ENCODE assay signal across 8 cellular contexts in the genomic region with DNA sequence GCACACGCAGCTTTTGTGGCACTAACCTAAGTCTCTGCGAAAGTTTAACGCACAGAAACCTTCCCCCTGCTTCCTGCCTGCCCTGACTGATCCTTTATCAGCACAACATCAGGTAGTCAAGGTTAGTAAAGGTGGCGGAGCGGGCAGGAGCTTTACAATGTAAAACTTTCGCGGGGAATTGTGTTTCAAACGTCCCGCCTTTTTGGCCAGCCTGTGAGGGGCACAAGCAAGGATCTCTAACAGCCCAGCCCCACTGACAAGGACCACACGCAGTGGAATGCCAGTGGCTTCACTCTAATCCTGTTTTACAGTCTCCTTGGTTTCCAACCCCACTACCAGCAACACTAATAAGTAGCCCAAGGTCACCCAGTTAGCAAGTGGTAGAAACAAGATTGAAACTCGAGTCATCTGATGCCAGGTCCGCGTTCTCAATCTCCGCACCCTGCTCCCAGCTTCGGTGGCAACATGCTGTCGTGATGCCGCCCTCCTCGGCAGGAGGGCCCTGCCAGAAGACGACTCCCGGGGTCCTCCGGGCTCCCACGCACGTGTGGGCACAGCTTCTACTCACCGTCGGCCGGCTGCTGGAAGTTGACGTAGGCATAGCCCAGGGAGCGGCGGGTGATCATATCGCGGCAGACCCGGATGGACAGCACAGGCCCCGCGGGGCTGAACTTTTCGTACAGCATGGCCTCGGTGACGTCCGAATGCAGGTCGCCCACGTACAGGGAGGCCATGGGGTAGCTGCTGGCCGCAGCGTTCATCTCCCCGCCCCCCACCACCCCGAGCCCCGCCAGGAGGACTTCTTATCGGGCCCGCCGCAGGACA. TPM values are rescaled to one million over a fixed set of nuclear protein-coding genes. Genes with fewer than 3 reads are reported as not detected.
DNase-seq lines count a peak whose midpoint lies in the region; ATAC-seq and TF ChIP-seq lines count a peak whose summit lies in the region.

No MANE protein-coding gene starts in this region.

- peak; percentile 41 for ATAC-seq in PC-3
- ATAC-seq in thoracic aorta (ENCODE audit: insufficient number of reproducible peaks, low FRiP score, low read depth), result no peak
- ATAC-seq in GM18519 (IDR thresholded peaks at IDR 0.05; ENCODE audit: low FRiP score, unreplicated experiment), result no peak

- CTCF ChIA-PET in BJ (lab: Yijun Ruan, JAX), result interaction anchor here (0.6 to 2.3 kb wide), 7 partner anchors 14 to 151 kb away, joined by 3 to 9 read pairs (median 4); no protein-coding TSS in a partner anchor
- CTCF ChIA-PET in PC-3 (lab: Charles Lee), result no interaction called here

- TF ChIP-seq CTCF in BJ (IDR thresholded peaks at IDR 0.05; ENCODE audit: insufficient read depth, low read depth, low read length), result no peak
- no peak for TF ChIP-seq CTCF in PC-3 (conservative IDR thresholded peaks at IDR 0.05; ENCODE audit: low read depth, low read length)
- TF ChIP-seq CTCF in fibroblast of pulmonary artery (IDR thresholded peaks at IDR 0.05; ENCODE audit: low read length, missing control alignments), result no peak
- no peak for TF ChIP-seq CTCF in nephron (IDR thresholded peaks at IDR 0.05; ENCODE audit: unreplicated experiment in 3 of 3)
- TF ChIP-seq CTCF in thoracic aorta (IDR thresholded peaks at IDR 0.05), result no peak

- H3F3A ChIP-seq in PC-3 (ENCODE audit: low read length, unreplicated experiment), result no peaks in the 10 kb centered on the region

- H3K27ac ChIP-seq in PC-3 (ENCODE audit: low read length) (peak overlapping the region; percentile 25), thoracic aorta (peak overlapping the region; percentile 65 to 72)

- peaks cover 56% of the 10 kb centered on the region for H4K20me1 ChIP-seq in PC-3 (ENCODE audit: low read length)

- TSS peak; percentile 38 for BruUV-seq in PC-3 (replicated peaks; lab: Mats Ljungman, UMichigan)

- in situ Hi-C loops in HAP-1 (cut with MboI; ENCODE audit: low sequenced_read_pairs), result no loop called here

- POLR2A ChIA-PET in BJ (lab: Charles Lee), result interaction anchor here (0.6 kb wide), 1 partner anchor 78 kb away, joined by 3 read pairs; no protein-coding TSS in a partner anchor
- POLR2A ChIA-PET in PC-3 (lab: Charles Lee; ENCODE audit: unreplicated experiment), result no interaction called here

- peak overlapping the region; percentile 87 for H3K27ac Mint-ChIP-seq in activated T-helper 2 cell treated with anti-CD3 and anti-CD28 coated beads, Interferon-gamma antibody, Interleukin-2, Interleukin-4, amounts not matched to agents 10 μg/mL and 5 μg/mL and 100 μg/mL, durations not matched to agents 14 hours and 24 hours and 36 hours
- H3K27ac Mint-ChIP-seq in nephron, result peak overlapping the region; percentile 45 to 86 (median 67)

- peak overlapping the region; percentile 97 for H3K9ac ChIP-seq in PC-3 (ENCODE audit: low read length)

- H3K9me2 ChIP-seq in PC-3 (replicated peaks; ENCODE audit: low read length), result no peaks in the 10 kb centered on the region

- peaks cover 56% of the 10 kb centered on the region for H3K36me3 Mint-ChIP-seq in activated T-helper 2 cell treated with anti-CD3 and anti-CD28 coated beads, Interferon-gamma antibody, Interleukin-2, Interleukin-4, amounts not matched to agents 10 μg/mL and 5 μg/mL and 100 μg/mL, durations not matched to agents 14 hours and 24 hours and 36 hours (ENCODE audit: low read depth)
- peaks cover 43% of the 10 kb centered on the region for H3K36me3 Mint-ChIP-seq in nephron (ENCODE audit: low read depth)

- intact Hi-C loops in PC-3 (cut with micrococcal nuclease), result no loop called here
- intact Hi-C loops in activated T-helper 2 cell treated with anti-CD3 and anti-CD28 coated beads, Interferon-gamma antibody, Interleukin-2, Interleukin-4, amounts not matched to agents 10 μg/mL and 5 μg/mL and 100 μg/mL, durations not matched to agents 14 hours and 24 hours and 36 hours (cut with micrococcal nuclease), result loop anchor here (2.0 to 5.0 kb wide), 2 partner anchors 77 to 383 kb away; no protein-coding TSS in a partner anchor

- no peaks in the 10 kb centered on the region for H3K9me3 Mint-ChIP-seq in activated T-helper 2 cell treated with anti-CD3 and anti-CD28 coated beads, Interferon-gamma antibody, Interleukin-2, Interleukin-4, amounts not matched to agents 10 μg/mL and 5 μg/mL and 100 μg/mL, durations not matched to agents 14 hours and 24 hours and 36 hours
- H3K9me3 Mint-ChIP-seq in nephron, result no peaks in the 10 kb centered on the region

- peaks cover 14% of the 10 kb centered on the region for H3K36me3 ChIP-seq in BJ (ENCODE audit: control insufficient read depth, insufficient read depth, low read length)
- peaks cover 56% of the 10 kb centered on the region for H3K36me3 ChIP-seq in HAP-1 (replicated peaks)
- H3K36me3 ChIP-seq in PC-3 (ENCODE audit: low read depth, low read length), result peaks cover 34% of the 10 kb centered on the region
- H3K36me3 ChIP-seq in thoracic aorta, result peaks cover 19% of the 10 kb centered on the region

- H3K27me3 ChIP-seq in BJ (ENCODE audit: control insufficient read depth, insufficient read depth, low read length) (no peaks in the 10 kb centered on the region), HAP-1 (ENCODE audit: low read depth) (no peaks in the 10 kb centered on the region), PC-3 (ENCODE audit: low read length) (no peaks in the 10 kb centered on the region), thoracic aorta (replicated peaks; ENCODE audit: insufficient read depth) (no peaks in the 10 kb centered on the region)

- H3K79me2 ChIP-seq in PC-3 (ENCODE audit: low read length), result peaks cover 63% of the 10 kb centered on the region

- H3K4me1 ChIP-seq in HAP-1, result peaks cover 11% of the 10 kb centered on the region
- peaks cover 19% of the 10 kb centered on the region for H3K4me1 ChIP-seq in PC-3 (ENCODE audit: insufficient read depth, low read length)
- H3K4me1 ChIP-seq in thoracic aorta (ENCODE audit: control insufficient read depth in 1 of 2, low read depth in 2 of 2), result peaks cover 23 to 30% of the 10 kb centered on the region in 2 donors

- H3K4me1 Mint-ChIP-seq in activated T-helper 2 cell treated with anti-CD3 and anti-CD28 coated beads, Interferon-gamma antibody, Interleukin-2, Interleukin-4, amounts not matched to agents 10 μg/mL and 5 μg/mL and 100 μg/mL, durations not matched to agents 14 hours and 24 hours and 36 hours (ENCODE audit: low read depth), result peaks cover 39% of the 10 kb centered on the region
- peaks cover 35% of the 10 kb centered on the region for H3K4me1 Mint-ChIP-seq in nephron

- H3K9me3 ChIP-seq in HAP-1 (no peaks in the 10 kb centered on the region), PC-3 (ENCODE audit: low read length) (no peaks in the 10 kb centered on the region), thoracic aorta (no peaks in the 10 kb centered on the region)

- H3K27me3 Mint-ChIP-seq in activated T-helper 2 cell treated with anti-CD3 and anti-CD28 coated beads, Interferon-gamma antibody, Interleukin-2, Interleukin-4, amounts not matched to agents 10 μg/mL and 5 μg/mL and 100 μg/mL, durations not matched to agents 14 hours and 24 hours and 36 hours (ENCODE audit: low read depth), result no peaks in the 10 kb centered on the region
- H3K27me3 Mint-ChIP-seq in nephron (ENCODE audit: low read depth), result no peaks in the 10 kb centered on the region

- no peak overlapping the region; the same call in 1 of the 2 replicates for H2AFZ ChIP-seq in PC-3 (ENCODE audit: low read length)

- H3K4me3 Mint-ChIP-seq in activated T-helper 2 cell treated with anti-CD3 and anti-CD28 coated beads, Interferon-gamma antibody, Interleukin-2, Interleukin-4, amounts not matched to agents 10 μg/mL and 5 μg/mL and 100 μg/mL, durations not matched to agents 14 hours and 24 hours and 36 hours (ENCODE audit: low read depth), result peak overlapping the region; percentile 91
- peak overlapping the region; percentile 93 to 97 (median 95) for H3K4me3 Mint-ChIP-seq in nephron

- H3K4me2 ChIP-seq in PC-3 (ENCODE audit: low read length), result peak overlapping the region; percentile 98

- H3K4me3 ChIP-seq in BJ (ENCODE audit: low read depth, low read length) (peak overlapping the region; percentile 84), HAP-1 (peak overlapping the region; percentile 77), PC-3 (ENCODE audit: low read length) (peak overlapping the region; percentile 92), fibroblast of pulmonary artery (replicated peaks; ENCODE audit: low read depth, low read length) (peak overlapping the region; percentile 85), thoracic aorta (peak overlapping the region; percentile 80)

- DNase-seq in BJ (ENCODE audit: low read depth) (no peak), HAP-1 (ENCODE audit: low spot score in 2 of 2) (peak in 1 of 2 experiments; percentile 46), PC-3 (peak; percentile 35), fibroblast of pulmonary artery (ENCODE audit: low read depth) (peak; percentile 73), thoracic aorta (ENCODE audit: low spot score) (no peak)
- DNase-seq in activated T-helper 2 cell treated with anti-CD3 and anti-CD28 coated beads, Interferon-gamma antibody, Interleukin-2, Interleukin-4, amounts not matched to agents 10 μg/mL and 5 μg/mL and 100 μg/mL, durations not matched to agents 14 hours and 24 hours and 36 hours (ENCODE audit: low spot score), result peak; percentile 32

RNA-seq across cellular contexts. Expression of a gene that starts 1.2 kb away (rescaled TPM):
- 62.2 and 69.4 TPM in 2 replicates for polyA plus RNA-seq in BJ (2011; rRNA removed)
- 171 and 187 TPM in 2 replicates for polyA minus RNA-seq in BJ (2011; rRNA and poly(A)+ RNA removed)
- 136 and 187 TPM in 2 replicates for total RNA-seq in PC-3 (2014; rRNA removed)
- 369 and 375 TPM in 2 replicates for total RNA-seq in activated T-helper 2 cell treated with anti-CD3 and anti-CD28 coated beads, Interferon-gamma antibody, Interleukin-2, Interleukin-4, amounts not matched to agents 10 μg/mL and 5 μg/mL and 100 μg/mL, durations not matched to agents 14 hours and 24 hours and 36 hours
- 100 to 1,000 TPM in 1 of 2 donors, 10 to 100 TPM in 1; 85.2 to 171 TPM for total RNA-seq in thoracic aorta

Comparison
In these comparisons a context has a peak if more than half of its experiments do, and no peak if none do; other contexts are left out.
1. DNase-seq: peak in PC-3 (single experiment), activated T-helper 2 cell treated with anti-CD3 and anti-CD28 coated beads, Interferon-gamma antibody, Interleukin-2, Interleukin-4, amounts not matched to agents 10 μg/mL and 5 μg/mL and 100 μg/mL, durations not matched to agents 14 hours and 24 hours and 36 hours (single experiment) and fibroblast of pulmonary artery (single experiment); none in BJ (single experiment) and thoracic aorta (single experiment).
2. Peak in every context shown above with its lines, with median percentiles within 50 percentile points of each other: H3K4me3 ChIP-seq.